Comparison of ENCODE assay signal across 11 cellular contexts in genomic region chr17:48482301-48482700, GRCh38. TPM values are rescaled to one million over a fixed set of nuclear protein-coding genes. Genes with fewer than 3 reads are reported as not detected.
DNase-seq lines count a peak whose midpoint lies in the region; ATAC-seq, FAIRE-seq and TF ChIP-seq lines count a peak whose summit lies in the region.
"Not testable (repeated sequence)": the region's sequence is repeated elsewhere in the genome, so short reads cannot be mapped to it uniquely, and the experiment has no call there.
"Had no signal": no experiment of that assay in that cellular context is flagged by ENCODE, and none has a peak within 500 bp of the region (broad histone marks: within the 10 kb centered on the region; RNA-seq: fewer than 3 reads in every experiment).

No MANE protein-coding gene starts in this region.

- H3K4me1 ChIP-seq in BLaER1 treated with 17β-estradiol and CSF1 and Interleukin-3, amounts not matched to agents 10 nM and 100 nM = peaks cover 34 to 53% (median 40%) of the 10 kb centered on the region in 10 experiments
- H3K4me1 ChIP-seq in PC-9 (replicated peaks; ENCODE audit: insufficient read depth) = peaks cover 34% of the 10 kb centered on the region
- H3K4me1 ChIP-seq in keratinocyte (ENCODE audit: control insufficient read depth, extremely low read depth, insufficient read depth, low read length) = peaks cover 57% of the 10 kb centered on the region
- H3K4me1 ChIP-seq in smooth muscle cell (ENCODE audit: low read depth) = not testable (repeated sequence)

- H3K79me2 ChIP-seq in PC-9 (ENCODE audit: low read depth); keratinocyte (ENCODE audit: control insufficient read depth, insufficient read depth, low read length); smooth muscle cell (ENCODE audit: low read depth): not testable (repeated sequence)

- not testable (repeated sequence) for H3K27me3 ChIP-seq in BLaER1 treated with 17β-estradiol and CSF1 and Interleukin-3, amounts not matched to agents 10 nM and 100 nM; PC-9 (ENCODE audit: insufficient read depth, low read depth); keratinocyte (ENCODE audit: control insufficient read depth, extremely low read depth, insufficient read depth, low read length); smooth muscle cell (ENCODE audit: low read depth)

- not testable (repeated sequence) for H3K9me2 ChIP-seq in PC-9 (ENCODE audit: insufficient read depth)

- peaks cover 52% of the 10 kb centered on the region for H3K4me1 Mint-ChIP-seq in HFFc6 (ENCODE audit: low read depth)
- H3K4me1 Mint-ChIP-seq in T-helper 2 cell treated with Interferon-gamma antibody and Interleukin-4, amounts not matched to agents 5 μg/mL and 100 μg/mL, for 36 hours (ENCODE audit: low read depth) = peaks cover 53% of the 10 kb centered on the region
- peaks cover 50% of the 10 kb centered on the region for H3K4me1 Mint-ChIP-seq in activated naive CD8-positive, alpha-beta T cell treated with anti-CD3 and anti-CD28 coated beads, Interleukin-2, amount 50 U/mL, for 24 hours

- peak overlapping the region in 6 of 11 experiments; percentile 64 to 84 (median 77); a peak in 9 of 22 replicates for H3K4me2 ChIP-seq in BLaER1 treated with 17β-estradiol and CSF1 and Interleukin-3, amounts not matched to agents 10 nM and 100 nM
- peak overlapping the region; percentile 51; the same call in 1 of the 2 replicates for H3K4me2 ChIP-seq in PC-9
- H3K4me2 ChIP-seq in keratinocyte (ENCODE audit: control insufficient read depth, extremely low read depth, insufficient read depth, low read depth, low read length) = peak overlapping the region; percentile 27
- peak overlapping the region; percentile 51 for H3K4me2 ChIP-seq in smooth muscle cell

- H3F3A ChIP-seq in PC-9 (ENCODE audit: insufficient read depth, low read depth) (peaks cover 42% of the 10 kb centered on the region), smooth muscle cell (ENCODE audit: low read depth) (peaks cover 22% of the 10 kb centered on the region)

- H3K9me3 Mint-ChIP-seq in HFFc6; T-helper 2 cell treated with Interferon-gamma antibody and Interleukin-4, amounts not matched to agents 5 μg/mL and 100 μg/mL, for 36 hours; activated naive CD8-positive, alpha-beta T cell treated with anti-CD3 and anti-CD28 coated beads, Interleukin-2, amount 50 U/mL, for 24 hours: not testable (repeated sequence)

- POLR2A ChIA-PET in PC-9 (lab: Charles Lee; ENCODE audit: unreplicated experiment) = not testable (repeated sequence)

- H3K9me1 ChIP-seq in keratinocyte (ENCODE audit: control insufficient read depth, extremely low read depth, insufficient read depth, low read length) = not testable (repeated sequence)

- H3K27ac Mint-ChIP-seq in HFFc6 = peak overlapping the region; percentile 95
- H3K27ac Mint-ChIP-seq in T-helper 2 cell treated with Interferon-gamma antibody and Interleukin-4, amounts not matched to agents 5 μg/mL and 100 μg/mL, for 36 hours = peak overlapping the region; percentile 27
- peak overlapping the region; percentile 74 for H3K27ac Mint-ChIP-seq in activated naive CD8-positive, alpha-beta T cell treated with anti-CD3 and anti-CD28 coated beads, Interleukin-2, amount 50 U/mL, for 24 hours

- not testable (repeated sequence) for TF ChIP-seq CTCF in HFFc6 (IDR thresholded peaks at IDR 0.05); PC-9 (conservative IDR thresholded peaks at IDR 0.05); choroid plexus epithelial cell (conservative IDR thresholded peaks at IDR 0.05; ENCODE audit: low read depth, low read length); keratinocyte (optimal IDR thresholded peaks at IDR 0.05 in 1 of 3, IDR thresholded peaks at IDR 0.05 in 1 of 3, conservative IDR thresholded peaks at IDR 0.05 in 1 of 3; ENCODE audit: extremely low read depth in 1 of 3, insufficient read depth in 2 of 3, low read length in 3 of 3); smooth muscle cell (IDR thresholded peaks at IDR 0.05; ENCODE audit: borderline replicate concordance, insufficient read depth, poor library complexity, severe bottlenecking)

- not testable (repeated sequence) for ATAC-seq in activated naive CD8-positive, alpha-beta T cell treated with anti-CD3 and anti-CD28 coated beads, Interleukin-2, amount 50 U/mL, for 24 hours

- H3K27ac ChIP-seq in BLaER1 treated with 17β-estradiol and CSF1 and Interleukin-3, amounts not matched to agents 10 nM and 100 nM = not testable (repeated sequence)
- peak overlapping the region; percentile 82 for H3K27ac ChIP-seq in PC-9
- peak overlapping the region; percentile 94 for H3K27ac ChIP-seq in keratinocyte (ENCODE audit: control insufficient read depth, insufficient read depth, low read length)
- peak overlapping the region; percentile 98 for H3K27ac ChIP-seq in smooth muscle cell (ENCODE audit: low read depth)

- not testable (repeated sequence) for H3K36me3 Mint-ChIP-seq in HFFc6 (ENCODE audit: low read depth); T-helper 2 cell treated with Interferon-gamma antibody and Interleukin-4, amounts not matched to agents 5 μg/mL and 100 μg/mL, for 36 hours (ENCODE audit: low read depth); activated naive CD8-positive, alpha-beta T cell treated with anti-CD3 and anti-CD28 coated beads, Interleukin-2, amount 50 U/mL, for 24 hours (ENCODE audit: low read depth)

- H3K9me3 ChIP-seq in BLaER1 treated with 17β-estradiol and CSF1 and Interleukin-3, amounts not matched to agents 10 nM and 100 nM (replicated peaks in 1 of 11); PC-9 (ENCODE audit: insufficient read depth, low read depth); keratinocyte (ENCODE audit: control insufficient read depth, low read depth, low read length); smooth muscle cell (replicated peaks; ENCODE audit: low read depth): not testable (repeated sequence)

- not testable (repeated sequence) for H3K36me3 ChIP-seq in BLaER1 treated with 17β-estradiol and CSF1 and Interleukin-3, amounts not matched to agents 10 nM and 100 nM; PC-9 (ENCODE audit: low read depth); keratinocyte (ENCODE audit: control insufficient read depth in 2 of 2, extremely low read depth in 1 of 2, insufficient read depth in 2 of 2, low read length in 2 of 2); smooth muscle cell (ENCODE audit: low read depth)

- not testable (repeated sequence) for BruUV-seq in PC-9 (replicated peaks; lab: Mats Ljungman, UMichigan)

- not testable (repeated sequence) for H2AFZ ChIP-seq in PC-9; keratinocyte (ENCODE audit: control insufficient read depth, low read length); smooth muscle cell (ENCODE audit: low read depth)

- peaks cover 0 to 12% (median 0%) of the 10 kb centered on the region in 11 experiments; a peak in 5 of 22 replicates for H4K20me1 ChIP-seq in BLaER1 treated with 17β-estradiol and CSF1 and Interleukin-3, amounts not matched to agents 10 nM and 100 nM
- H4K20me1 ChIP-seq in PC-9 (ENCODE audit: insufficient read depth); keratinocyte (ENCODE audit: control insufficient read depth, extremely low read depth, insufficient read depth, low read length); smooth muscle cell (ENCODE audit: low read depth): not testable (repeated sequence)

- H3K9ac ChIP-seq in BLaER1 treated with 17β-estradiol and CSF1 and Interleukin-3, amounts not matched to agents 10 nM and 100 nM = not testable (repeated sequence)
- H3K9ac ChIP-seq in keratinocyte (ENCODE audit: control insufficient read depth, extremely low read depth, insufficient read depth, low read length) (peak overlapping the region; percentile 73), smooth muscle cell (ENCODE audit: low read depth) (peak overlapping the region; percentile 86)

- intact Hi-C loops in PC-9 (cut with micrococcal nuclease; ENCODE audit: unreplicated experiment) = not testable (repeated sequence)

- CTCF ChIA-PET in PC-9 (lab: Charles Lee) = not testable (repeated sequence)

- 32% methylated on average over 4 of the region's 4 CpGs for WGBS in smooth muscle cell (ENCODE audit: low lambda C conversion rate)

- FAIRE-seq in keratinocyte (lab: Jason Lieb, UNC) = not testable (repeated sequence)

- not testable (repeated sequence) for H3K4me3 ChIP-seq in BLaER1 treated with 17β-estradiol and CSF1 and Interleukin-3, amounts not matched to agents 10 nM and 100 nM; PC-9; choroid plexus epithelial cell (ENCODE audit: low read depth, low read length); keratinocyte (ENCODE audit: control insufficient read depth in 2 of 3, extremely low read depth in 1 of 3, insufficient read depth in 2 of 3, low read depth in 1 of 3, low read length in 3 of 3); smooth muscle cell

- H3K4me3 Mint-ChIP-seq in HFFc6 = peak overlapping the region; percentile 67
- not testable (repeated sequence) for H3K4me3 Mint-ChIP-seq in T-helper 2 cell treated with Interferon-gamma antibody and Interleukin-4, amounts not matched to agents 5 μg/mL and 100 μg/mL, for 36 hours; activated naive CD8-positive, alpha-beta T cell treated with anti-CD3 and anti-CD28 coated beads, Interleukin-2, amount 50 U/mL, for 24 hours

- DNase-seq in HFFc6 (peak; percentile 34), choroid plexus epithelial cell (ENCODE audit: low read depth) (peak; percentile 20)
- DNase-seq in PC-9; T-helper 2 cell treated with Interferon-gamma antibody and Interleukin-4, amounts not matched to agents 5 μg/mL and 100 μg/mL, for 36 hours (ENCODE audit: low spot score); activated naive CD8-positive, alpha-beta T cell treated with anti-CD3 and anti-CD28 coated beads, Interleukin-2, amount 50 U/mL, for 24 hours; keratinocyte (ENCODE audit: low read depth, low spot score); smooth muscle cell (lab: John Stamatoyannopoulos, UW; ENCODE audit: unreplicated experiment): not testable (repeated sequence)

- not testable (repeated sequence) for H3K27me3 Mint-ChIP-seq in HFFc6 (ENCODE audit: insufficient read depth); T-helper 2 cell treated with Interferon-gamma antibody and Interleukin-4, amounts not matched to agents 5 μg/mL and 100 μg/mL, for 36 hours (ENCODE audit: low read depth); activated naive CD8-positive, alpha-beta T cell treated with anti-CD3 and anti-CD28 coated beads, Interleukin-2, amount 50 U/mL, for 24 hours

- dilution Hi-C loops in keratinocyte (cut with MboI; ENCODE audit: extremely low pct_ligation_motif_present, low sequenced_read_pairs) = not testable (repeated sequence)

RNA-seq across cellular contexts. Expression of gene HOXB1, which starts 48.5 kb away (rescaled TPM):
- total RNA-seq in HFFc6 (2021; fragmentation: NEBNext Ultra II Directional; extraction: Animal tissue kit (Norgen Biotek cat#: 25700)) = not detected
- total RNA-seq in PC-9 (2021) (not detected in 2 replicates), smooth muscle cell (not detected in 2 replicates)
- polyA plus RNA-seq in keratinocyte (not detected in 3 replicates), smooth muscle cell (not detected in 2 replicates)
- polyA plus RNA-seq in keratinocyte (2011; ENCODE audit: low read depth) = not detected
- not detected in 2 replicates for polyA plus RNA-seq in keratinocyte (2011; cell fraction: cytosol; rRNA removed)
- polyA plus RNA-seq in keratinocyte (2011; cell fraction: nucleus; rRNA removed) = not detected in 2 replicates
- polyA plus RNA-seq in keratinocyte (2012; ENCODE audit: low replicate concordance) = not detected in 2 replicates
- polyA minus RNA-seq in keratinocyte = not detected in 3 replicates
- not detected for polyA minus RNA-seq in keratinocyte (2011; cell fraction: cytosol; rRNA and poly(A)+ RNA removed)
- not detected in 2 replicates for polyA minus RNA-seq in keratinocyte (2011; cell fraction: nucleus; rRNA and poly(A)+ RNA removed)
- total RNA-seq: A673; CD8-positive, alpha-beta memory T cell; Peyer's patch had no signal
- polyA plus RNA-seq: CD8-positive, alpha-beta memory T cell had no signal

RNA-seq across cellular contexts. Expression of gene SKAP1, which starts 52.3 kb away (rescaled TPM):
- not detected for total RNA-seq in HFFc6 (2021; fragmentation: NEBNext Ultra II Directional; extraction: Animal tissue kit (Norgen Biotek cat#: 25700))
- total RNA-seq in PC-9 (2021) = 0.31 and 0.85 TPM in 2 replicates
- 0.09 TPM in 1 of 3 replicates, not detected in the others for polyA plus RNA-seq in keratinocyte
- polyA plus RNA-seq in keratinocyte (2011; ENCODE audit: low read depth) = not detected
- not detected in 2 replicates for polyA plus RNA-seq in keratinocyte (2011; cell fraction: cytosol; rRNA removed)
- polyA plus RNA-seq in keratinocyte (2011; cell fraction: nucleus; rRNA removed) = not detected in 2 replicates
- polyA plus RNA-seq in keratinocyte (2012; ENCODE audit: low replicate concordance) = not detected in 2 replicates
- not detected in 3 replicates for polyA minus RNA-seq in keratinocyte
- polyA minus RNA-seq in keratinocyte (2011; cell fraction: cytosol; rRNA and poly(A)+ RNA removed) = not detected
- polyA minus RNA-seq in keratinocyte (2011; cell fraction: nucleus; rRNA and poly(A)+ RNA removed) = not detected in 2 replicates
- total RNA-seq in smooth muscle cell = not detected in 2 replicates
- not detected in 2 replicates for polyA plus RNA-seq in smooth muscle cell
- total RNA-seq: A673 had no signal

Comparison
In these comparisons a context has a peak if more than half of its experiments do, and no peak if none do; other contexts are left out.
1. H3K4me2 ChIP-seq: peak in every context shown above with its lines; median percentile 77 in BLaER1 treated with 17β-estradiol and CSF1 and Interleukin-3, amounts not matched to agents 10 nM and 100 nM; 51 in PC-9; 51 in smooth muscle cell; 27 in keratinocyte.
2. H3K27ac Mint-ChIP-seq: peak in every context shown above with its lines; median percentile 95 in HFFc6; 74 in activated naive CD8-positive, alpha-beta T cell treated with anti-CD3 and anti-CD28 coated beads, Interleukin-2, amount 50 U/mL, for 24 hours; 27 in T-helper 2 cell treated with Interferon-gamma antibody and Interleukin-4, amounts not matched to agents 5 μg/mL and 100 μg/mL, for 36 hours.